In the genomic region with DNA sequence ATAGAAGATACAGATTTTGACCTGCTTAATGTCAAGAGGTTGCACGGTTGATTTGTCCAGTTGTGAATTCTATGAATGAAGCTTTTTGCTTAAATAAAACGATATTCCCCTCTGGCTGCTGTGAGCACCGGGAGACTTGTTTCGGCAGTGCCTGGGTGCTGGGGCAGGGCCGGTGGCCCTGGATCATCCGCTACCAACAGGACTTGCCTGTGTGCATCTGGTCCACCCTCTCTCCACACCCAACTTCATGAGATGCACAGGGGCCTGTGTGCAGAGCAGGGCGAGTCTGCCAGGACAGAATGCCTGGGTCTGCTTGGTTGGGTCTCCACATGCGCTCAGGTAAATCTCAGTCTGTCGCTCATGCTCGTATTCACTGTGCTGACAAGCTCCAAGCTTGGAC, we compare ENCODE assay signal across 23 cellular contexts.
"Had no signal": no experiment of that assay in that cellular context is flagged by ENCODE, and none has a peak within 500 bp of the region (broad histone marks: within the 10 kb centered on the region; RNA-seq: fewer than 3 reads in every experiment).

No MANE protein-coding gene starts in this region.

- H3K27ac Mint-ChIP-seq: activated CD8-positive, alpha-beta T cell treated with anti-CD3 and anti-CD28 coated beads, Interleukin-2, amount 10 ng/mL, durations not matched to agents 7 days and 5 days; activated naive CD8-positive, alpha-beta T cell treated with anti-CD3 and anti-CD28 coated beads, Interleukin-2, amount 10 ng/mL, durations not matched to agents 7 days and 5 days; IgD-negative memory B cell; T-cell; WTC11 had no signal

- H3K27me3 Mint-ChIP-seq: activated naive CD8-positive, alpha-beta T cell treated with anti-CD3 and anti-CD28 coated beads, Interleukin-2, amount 10 ng/mL, durations not matched to agents 7 days and 5 days; IgD-negative memory B cell had no signal

- H3K4me3 Mint-ChIP-seq: activated CD8-positive, alpha-beta T cell treated with anti-CD3 and anti-CD28 coated beads, Interleukin-2, amount 10 ng/mL, durations not matched to agents 7 days and 5 days; activated naive CD8-positive, alpha-beta T cell treated with anti-CD3 and anti-CD28 coated beads, Interleukin-2, amount 10 ng/mL, durations not matched to agents 7 days and 5 days; T-cell; WTC11 had no signal

- H3K27ac ChIP-seq: adrenal gland, KMS-11, SK-N-MC had no signal

- H3K9ac ChIP-seq: KMS-11 had no signal

- H3K36me3 Mint-ChIP-seq: activated naive CD8-positive, alpha-beta T cell treated with anti-CD3 and anti-CD28 coated beads, Interleukin-2, amount 10 ng/mL, durations not matched to agents 7 days and 5 days; WTC11 had no signal

- H3K27me3 ChIP-seq: adrenal gland had no signal

- H3K9me3 ChIP-seq: adrenal gland had no signal

- H3K36me3 ChIP-seq: adrenal gland had no signal

- H3K4me2 ChIP-seq: KMS-11 had no signal

- H3K4me3 ChIP-seq: adrenal gland, SK-N-MC had no signal

- ATAC-seq: activated CD8-positive, alpha-beta T cell treated with anti-CD3 and anti-CD28 coated beads, Interleukin-2, amount 10 ng/mL, durations not matched to agents 7 days and 5 days; T-cell; WTC11 had no signal

- H3K9me3 Mint-ChIP-seq: activated naive CD8-positive, alpha-beta T cell treated with anti-CD3 and anti-CD28 coated beads, Interleukin-2, amount 10 ng/mL, durations not matched to agents 7 days and 5 days; IgD-negative memory B cell; T-cell; WTC11 had no signal

- DNase-seq: activated CD4-positive, alpha-beta T cell treated with anti-CD3 and anti-CD28 coated beads for 48 hours; activated CD4-positive, alpha-beta T cell treated with anti-CD3 and anti-CD28 coated beads, Interleukin-2, amount 50 U/mL, for 4 hours; activated CD4-positive, CD25-positive, alpha-beta regulatory T cell treated with anti-CD3 and anti-CD28 coated beads, Interleukin-2, amount 50 U/mL, for 72 hours; activated CD8-positive, alpha-beta memory T cell treated with anti-CD3 and anti-CD28 coated beads, Interleukin-2, amount 50 U/mL, for 48 hours; activated CD8-positive, alpha-beta T cell treated with anti-CD3 and anti-CD28 coated beads, Interleukin-2, amount 10 ng/mL, durations not matched to agents 7 days and 5 days; activated naive CD4-positive, alpha-beta T cell treated with anti-CD3 and anti-CD28 coated beads, Interleukin-2, amount 50 U/mL, for 16 hours; activated naive CD8-positive, alpha-beta T cell treated with anti-CD3 and anti-CD28 coated beads, Interleukin-2, amount 10 ng/mL, durations not matched to agents 7 days and 5 days; activated T-cell treated with anti-CD3 and anti-CD28 coated beads, Interleukin-2, amount 50 U/mL, for 1 hour; anterior cingulate cortex; central memory CD4-positive, alpha-beta T cell; NCI-H1417 treated with DMSO at 0.1 percent for 48 hours; NCI-H1694 treated with DMSO at 0.1 percent for 48 hours; NCI-H2081; NCI-H446; NCI-H524 treated with DMSO at 0.1 percent for 48 hours; NCI-H748 treated with DMSO at 0.1 percent for 48 hours; T-cell; T-helper 2 cell had no signal
